ENCODE assay signal across 8 cellular contexts in the genomic region with DNA sequence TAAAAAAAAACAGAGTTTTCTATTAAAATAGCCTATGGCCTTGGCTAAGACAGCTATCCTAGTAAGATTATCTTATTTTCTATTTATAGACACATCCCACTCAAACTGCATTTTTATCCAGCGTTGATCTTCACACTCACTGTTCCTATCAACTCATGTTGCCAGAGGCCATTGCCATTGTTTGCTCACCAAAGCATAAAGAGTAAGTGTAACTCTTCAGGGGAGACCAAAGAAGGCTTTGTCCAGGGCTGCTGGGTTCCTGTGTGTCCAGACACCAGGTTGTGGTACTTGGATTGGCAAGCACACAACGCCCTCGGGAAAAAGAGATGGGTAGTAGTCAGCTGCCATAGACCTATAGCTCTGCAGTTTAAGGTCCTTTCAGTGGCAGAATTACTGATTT.
"Had no signal": no experiment of that assay in that cellular context is flagged by ENCODE, and none has a peak within 500 bp of the region (broad histone marks: within the 10 kb centered on the region; RNA-seq: fewer than 3 reads in every experiment).

No MANE protein-coding gene starts in this region.

- H3K4me2 ChIP-seq: smooth muscle cell had no signal

- H3K27me3 ChIP-seq: tibial nerve had no signal

- H3K9me3 ChIP-seq: tibial nerve had no signal

- H3K36me3 ChIP-seq: tibial nerve had no signal

- ATAC-seq: activated CD8-positive, alpha-beta memory T cell treated with anti-CD3 and anti-CD28 coated beads, Interleukin-2, amount 10 ng/mL, durations not matched to agents 7 days and 5 days; stimulated activated effector memory CD8-positive, alpha-beta T cell treated with anti-CD3 and anti-CD28 coated beads, Interleukin-12 subunit alpha, Interleukin-12 subunit beta, amount 100 ng/mL, for 72 hours had no signal

- DNase-seq: activated CD8-positive, alpha-beta memory T cell treated with anti-CD3 and anti-CD28 coated beads, Interleukin-2, amount 10 ng/mL, durations not matched to agents 7 days and 5 days; activated gamma-delta T cell; activated naive CD8-positive, alpha-beta T cell treated with anti-CD3 and anti-CD28 coated beads, Interleukin-2, amount 10 ng/mL, durations not matched to agents 7 days and 5 days; activated T-cell treated with anti-CD3 and anti-CD28 coated beads, Interleukin-2, amount 50 U/mL, for 48 hours; naive B cell had no signal

- H3K4me3 ChIP-seq: smooth muscle cell, tibial nerve had no signal

- H3K27ac ChIP-seq: tibial nerve had no signal
